In the genomic region with DNA sequence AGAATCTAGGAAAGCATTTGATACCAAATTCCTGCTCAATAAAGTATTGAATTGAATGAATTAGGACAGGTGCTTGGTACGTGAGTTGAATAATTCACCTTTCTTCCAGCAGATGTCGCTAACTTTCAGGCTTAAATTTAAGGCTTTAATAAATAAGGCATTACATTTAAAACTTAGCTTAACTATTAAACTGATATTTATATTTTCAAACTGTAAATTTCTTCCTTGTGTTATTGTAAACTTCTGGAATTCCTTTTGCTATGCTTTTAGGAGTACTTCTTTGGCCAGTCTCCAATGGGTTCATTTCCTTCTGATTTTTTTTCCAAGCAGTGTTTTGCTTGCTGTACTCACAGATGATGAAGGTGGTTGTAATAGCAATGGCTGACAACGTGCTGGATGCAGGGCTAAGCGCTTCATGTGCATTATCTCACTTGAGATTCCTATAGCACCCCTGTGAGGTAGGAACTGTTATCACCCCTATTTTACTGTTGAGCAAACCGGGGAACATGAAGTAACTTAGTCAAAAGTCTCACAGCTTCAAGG, we compare ENCODE assay signal across 8 cellular contexts.
DNase-seq lines count a peak whose midpoint lies in the region; ATAC-seq, FAIRE-seq and TF ChIP-seq lines count a peak whose summit lies in the region.

No MANE protein-coding gene starts in this region.

- H3K27me3 ChIP-seq in HUES64 (ENCODE audit: insufficient read depth, low read length) (no peaks in the 10 kb centered on the region), OCI-LY1 (ENCODE audit: insufficient read depth, low read length) (peaks cover 6% of the 10 kb centered on the region; the same call in 1 of the 2 replicates), HepG2 (ENCODE audit: control insufficient read depth in 1 of 2, insufficient read depth in 2 of 2, low read length in 2 of 2) (no peaks in the 10 kb centered on the region)

- intact Hi-C loops in Right ventricle myocardium superior (cut with DNase I) = no loop called here
- intact Hi-C loops in cardiac septum (cut with DNase I) = no loop called here
- intact Hi-C loops in HepG2 (cut with micrococcal nuclease; ENCODE audit: unreplicated experiment) = loop anchor here (1.0 to 2.0 kb wide), 4 partner anchors 700 to 817 kb away; no protein-coding TSS in a partner anchor

- no peaks in the 10 kb centered on the region; the same call in 1 of the 2 replicates for H3K4me1 ChIP-seq in HUES64 (ENCODE audit: insufficient read depth, low read length)
- H3K4me1 ChIP-seq in OCI-LY1 (ENCODE audit: insufficient read depth, low read length, severe bottlenecking) = no peaks in the 10 kb centered on the region
- H3K4me1 ChIP-seq in HepG2 (ENCODE audit: insufficient read depth, low read length) = no peaks in the 10 kb centered on the region

- no TSS peak for BruUV-seq in HepG2 (replicated peaks; lab: Mats Ljungman, UMichigan)

- no peaks in the 10 kb centered on the region for H3K79me2 ChIP-seq in OCI-LY1 (ENCODE audit: insufficient read depth, low read length)
- no peaks in the 10 kb centered on the region for H3K79me2 ChIP-seq in HepG2 (ENCODE audit: insufficient read depth, low read length)

- H3K4me2 ChIP-seq in OCI-LY1 (ENCODE audit: low read length) = no peak overlapping the region
- no peak overlapping the region for H3K4me2 ChIP-seq in HepG2 (ENCODE audit: low read depth, low read length)

- H3K4me3 ChIP-seq in HUES64 (ENCODE audit: low read length) (no peak overlapping the region), OCI-LY1 (ENCODE audit: low read depth, low read length, poor library complexity, severe bottlenecking) (no peak overlapping the region), HepG2 (replicated peaks in 1 of 3; ENCODE audit: insufficient read depth in 1 of 3, low read depth in 2 of 3, low read length in 3 of 3) (no peak overlapping the region)

- no peaks in the 10 kb centered on the region for H4K20me1 ChIP-seq in OCI-LY1 (ENCODE audit: insufficient read depth, low read length)
- no peaks in the 10 kb centered on the region for H4K20me1 ChIP-seq in HepG2 (ENCODE audit: insufficient read depth, low read length)

- peak; percentile 70 for TF ChIP-seq CTCF in OCI-LY1 (IDR thresholded peaks at IDR 0.05; ENCODE audit: low read length)
- TF ChIP-seq CTCF in HepG2 (CRISPR knock-in tag; IDR thresholded peaks at IDR 0.05) = peak; percentile 59

- H3F3A ChIP-seq in OCI-LY1 (ENCODE audit: insufficient read depth, low read length) = no peaks in the 10 kb centered on the region

- TF ChIP-seq POLR2A in HepG2 (IDR thresholded peaks at IDR 0.05; ENCODE audit: insufficient read depth in 1 of 2, low read depth in 2 of 2, low read length in 2 of 2) = no peak

- no peak overlapping the region for H2AFZ ChIP-seq in OCI-LY1 (ENCODE audit: low read length)
- H2AFZ ChIP-seq in HepG2 (ENCODE audit: low read length) = no peak overlapping the region

- CTCF ChIA-PET in HepG2 (lab: Yijun Ruan, JAX; ENCODE audit: low intra/inter-chr PET ratio, low total read pairs) = interaction anchor here (1.1 to 4.1 kb wide), 6 partner anchors 13 to 817 kb away, joined by 5 to 43 read pairs (median 7); no protein-coding TSS in a partner anchor

- DNase-seq in Right ventricle myocardium superior = no peak
- no peak for DNase-seq in cardiac septum (ENCODE audit: low spot score)
- peak; percentile 28 for DNase-seq in central memory CD4-positive, alpha-beta T cell
- peak; percentile 53 for DNase-seq in HepG2 (ENCODE audit: low spot score)

- ATAC-seq in Right ventricle myocardium superior (ENCODE audit: poor library complexity) = peak; percentile 49
- peak; percentile 83 for ATAC-seq in HepG2
- no peak for ATAC-seq in HG02759 (IDR thresholded peaks at IDR 0.05; ENCODE audit: unreplicated experiment)
- no peak for ATAC-seq in GM18870 (IDR thresholded peaks at IDR 0.05; ENCODE audit: unreplicated experiment)

- TF ChIP-seq EP300 in HepG2 (IDR thresholded peaks at IDR 0.05; ENCODE audit: low read depth in 2 of 2, low read length in 2 of 2) (no peak), HepG2 (CRISPR knock-in tag; IDR thresholded peaks at IDR 0.05; ENCODE audit: borderline replicate concordance) (no peak)

- in situ Hi-C loops in HepG2 (cut with HindIII; ENCODE audit: extremely low pct_ligation_motif_present, low pct_unique_long_range_greater_than_20kb) = loop anchor here (10.0 kb wide), 2 partner anchors 701 to 811 kb away; no protein-coding TSS in a partner anchor

- H3K9me3 ChIP-seq in HUES64 (ENCODE audit: insufficient read depth, low read depth, low read length) (no peaks in the 10 kb centered on the region), OCI-LY1 (ENCODE audit: low read length) (no peaks in the 10 kb centered on the region), HepG2 (ENCODE audit: low read length) (no peaks in the 10 kb centered on the region)

- FAIRE-seq in HepG2 (lab: Jason Lieb, UNC) = peak; percentile 51

- no peaks in the 10 kb centered on the region for H3K9me2 ChIP-seq in OCI-LY1 (ENCODE audit: low read depth, low read length)

- H3K9ac ChIP-seq in HUES64 (ENCODE audit: low read depth, low read length) (no peak overlapping the region), OCI-LY1 (ENCODE audit: low read length) (no peak overlapping the region), HepG2 (ENCODE audit: insufficient read depth, low read depth, low read length) (no peak overlapping the region)

- POLR2A ChIA-PET in HepG2 (lab: Yijun Ruan, JAX) = no interaction called here

- no peak for TF ChIP-seq RAD21 in HepG2 (CRISPR knock-in tag; IDR thresholded peaks at IDR 0.05)

- H3K36me3 ChIP-seq in HUES64 (ENCODE audit: insufficient read depth, low read length) (no peaks in the 10 kb centered on the region), OCI-LY1 (ENCODE audit: insufficient read depth, low read length) (no peaks in the 10 kb centered on the region), HepG2 (replicated peaks in 1 of 2; ENCODE audit: control insufficient read depth in 1 of 2, insufficient read depth in 2 of 2, low read length in 2 of 2) (no peaks in the 10 kb centered on the region)

- 24% methylated on average over 3 of the region's 5 CpGs for WGBS in HUES64
- WGBS in HepG2 (ENCODE audit: low lambda C conversion rate) = 0% methylated on average over 5 of the region's 5 CpGs

- peak overlapping the region; percentile 3; the same call in 1 of the 2 replicates for H3K27ac ChIP-seq in HUES64 (ENCODE audit: low read depth, low read length)
- no peak overlapping the region for H3K27ac ChIP-seq in OCI-LY1 (ENCODE audit: low read depth, low read length, poor library complexity, severe bottlenecking)
- no peak overlapping the region for H3K27ac ChIP-seq in HepG2 (ENCODE audit: extremely low read length, insufficient read depth, low read length)

TF ChIP-seq in HepG2, 621 proteins besides CTCF, POLR2A, EP300 and RAD21:
- TF ChIP-seq, protein P1, sequence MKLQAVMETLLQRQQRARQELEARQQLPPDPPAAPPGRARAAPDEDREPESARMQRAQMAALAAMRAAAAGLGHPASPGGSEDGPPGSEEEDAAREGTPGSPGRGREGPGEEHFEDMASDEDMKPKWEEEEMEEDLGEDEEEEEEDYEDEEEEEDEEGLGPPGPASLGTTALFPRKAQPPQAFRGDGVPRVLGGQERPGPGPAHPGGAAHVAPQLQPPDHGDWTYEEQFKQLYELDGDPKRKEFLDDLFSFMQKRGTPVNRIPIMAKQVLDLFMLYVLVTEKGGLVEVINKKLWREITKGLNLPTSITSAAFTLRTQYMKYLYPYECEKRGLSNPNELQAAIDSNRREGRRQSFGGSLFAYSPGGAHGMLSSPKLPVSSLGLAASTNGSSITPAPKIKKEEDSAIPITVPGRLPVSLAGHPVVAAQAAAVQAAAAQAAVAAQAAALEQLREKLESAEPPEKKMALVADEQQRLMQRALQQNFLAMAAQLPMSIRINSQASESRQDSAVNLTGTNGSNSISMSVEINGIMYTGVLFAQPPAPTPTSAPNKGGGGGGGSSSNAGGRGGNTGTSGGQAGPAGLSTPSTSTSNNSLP (IDR thresholded peaks at IDR 0.05; ENCODE audit: low read depth, low read length) = peak; percentile 37; the same call in 1 of the 2 replicates
- no peak for TF ChIP-seq ZNF317 (CRISPR knock-in tag; IDR thresholded peaks at IDR 0.05)
- TF ChIP-seq RFX3 (CRISPR knock-in tag; IDR thresholded peaks at IDR 0.05) = no peak
- peak in 1 of 2 experiments; percentile 61; a peak in 2 of 4 replicates for TF ChIP-seq ATF4 (CRISPR knock-in tag; IDR thresholded peaks at IDR 0.05)
- TF ChIP-seq SMC3 (IDR thresholded peaks at IDR 0.05; ENCODE audit: low read length) = peak; percentile 52
- TF ChIP-seq HES4 (CRISPR knock-in tag; IDR thresholded peaks at IDR 0.05; ENCODE audit: borderline replicate concordance) = no peak
- TF ChIP-seq STAG1 (CRISPR knock-in tag; IDR thresholded peaks at IDR 0.05) = peak; percentile 72
- TF ChIP-seq TSC22D2 (CRISPR knock-in tag; IDR thresholded peaks at IDR 0.05; ENCODE audit: borderline replicate concordance) = no peak
- TF ChIP-seq PLRG1 (conservative IDR thresholded peaks at IDR 0.05) = no peak
- TF ChIP-seq ZNF510 (CRISPR knock-in tag; IDR thresholded peaks at IDR 0.05; ENCODE audit: low read depth) = no peak

Comparison
In these comparisons a context has a peak if more than half of its experiments do, and no peak if none do; other contexts are left out.
1. ATAC-seq: peak in Right ventricle myocardium superior (single experiment) and HepG2 (single experiment); none in HG02759 (single experiment) and GM18870 (single experiment).
2. DNase-seq: peak in central memory CD4-positive, alpha-beta T cell (single experiment) and HepG2 (single experiment); none in Right ventricle myocardium superior (single experiment) and cardiac septum (single experiment).